1 cellular context compared by ENCODE assay signal in genomic region chr4:78689224-78689623, GRCh38.
TF ChIP-seq lines count a peak whose summit lies in the region.

No MANE protein-coding gene starts in this region.

TF ChIP-seq in IMR-90, 13 proteins besides CTCF, POLR2A, EP300 and RAD21:
- TF ChIP-seq RFX5 (IDR thresholded peaks at IDR 0.05; ENCODE audit: low read depth, low read length) (no peak), CHD1 (IDR thresholded peaks at IDR 0.05; ENCODE audit: low read depth, low read length) (no peak), SMC3 (IDR thresholded peaks at IDR 0.05; ENCODE audit: low read depth, low read length) (no peak), RCOR1 (IDR thresholded peaks at IDR 0.05; ENCODE audit: insufficient replicate concordance, low read length) (no peak), BHLHE40 (IDR thresholded peaks at IDR 0.05; ENCODE audit: low read depth, low read length) (no peak), CEBPB (IDR thresholded peaks at IDR 0.05; ENCODE audit: low read depth, low read length) (no peak), USF2 (IDR thresholded peaks at IDR 0.05; ENCODE audit: low read depth, low read length) (no peak), MAFK (IDR thresholded peaks at IDR 0.05; ENCODE audit: low read depth, low read length) (no peak), FOS (IDR thresholded peaks at IDR 0.05; ENCODE audit: low read depth, low read length) (no peak), NFE2L2 (IDR thresholded peaks at IDR 0.05; ENCODE audit: low read depth, low read length) (no peak)
- TF ChIP-seq, protein P1, sequence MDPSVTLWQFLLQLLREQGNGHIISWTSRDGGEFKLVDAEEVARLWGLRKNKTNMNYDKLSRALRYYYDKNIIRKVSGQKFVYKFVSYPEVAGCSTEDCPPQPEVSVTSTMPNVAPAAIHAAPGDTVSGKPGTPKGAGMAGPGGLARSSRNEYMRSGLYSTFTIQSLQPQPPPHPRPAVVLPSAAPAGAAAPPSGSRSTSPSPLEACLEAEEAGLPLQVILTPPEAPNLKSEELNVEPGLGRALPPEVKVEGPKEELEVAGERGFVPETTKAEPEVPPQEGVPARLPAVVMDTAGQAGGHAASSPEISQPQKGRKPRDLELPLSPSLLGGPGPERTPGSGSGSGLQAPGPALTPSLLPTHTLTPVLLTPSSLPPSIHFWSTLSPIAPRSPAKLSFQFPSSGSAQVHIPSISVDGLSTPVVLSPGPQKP (IDR thresholded peaks at IDR 0.05; ENCODE audit: borderline replicate concordance, low read depth, low read length) = no peak
